20 cellular contexts compared by ENCODE assay signal in genomic region chr3:29899011-29899410, GRCh38.
DNase-seq lines count a peak whose midpoint lies in the region; ATAC-seq and TF ChIP-seq lines count a peak whose summit lies in the region.
"Had no signal": no experiment of that assay in that cellular context is flagged by ENCODE, and none has a peak within 500 bp of the region (broad histone marks: within the 10 kb centered on the region; RNA-seq: fewer than 3 reads in every experiment).

No MANE protein-coding gene starts in this region.

- no peaks in the 10 kb centered on the region for H3K27me3 ChIP-seq in SJSA1 (replicated peaks)
- no peaks in the 10 kb centered on the region for H3K27me3 ChIP-seq in stomach
- H3K27me3 ChIP-seq: BE2C, BLaER1 had no signal

- WGBS in stomach, 5 donors, result 79 to 95% (median 83%) methylated on average over 2 of the region's 2 CpGs

- H3K4me3 ChIP-seq in SJSA1 (no peak overlapping the region), fibroblast of villous mesenchyme (ENCODE audit: low read depth, low read length) (no peak overlapping the region), stomach (no peak overlapping the region)
- H3K4me3 ChIP-seq: A549, BLaER1, GM12878 had no signal

- no peak for ATAC-seq in activated CD4-positive, CD25-positive, alpha-beta regulatory T cell treated with anti-CD3 and anti-CD28 coated beads, Interleukin-2, amount 50 U/mL, for 24 hours
- ATAC-seq: A549, GM12878 had no signal

- H3K9me3 ChIP-seq in SJSA1 (replicated peaks), result no peaks in the 10 kb centered on the region
- H3K9me3 ChIP-seq in stomach, result no peaks in the 10 kb centered on the region
- H3K9me3 ChIP-seq: A549, BE2C, BLaER1 had no signal

- intact Hi-C loops in stomach (cut with DNase I; ENCODE audit: low total_unique reads), result no loop called here

- no peak for TF ChIP-seq POLR2A in stomach (IDR thresholded peaks at IDR 0.05)

- peaks cover 9% of the 10 kb centered on the region for H3K36me3 ChIP-seq in SJSA1
- no peaks in the 10 kb centered on the region for H3K36me3 ChIP-seq in stomach
- H3K36me3 ChIP-seq: BE2C, BLaER1 had no signal

- no peak for TF ChIP-seq CTCF in fibroblast of villous mesenchyme (IDR thresholded peaks at IDR 0.05; ENCODE audit: insufficient read depth, low read depth, low read length)
- no peak for TF ChIP-seq CTCF in stomach (IDR thresholded peaks at IDR 0.05)

- H3K27ac ChIP-seq in SJSA1 (0 out of 2 replicates have a peak overlapping the region, but pooled peaks have one; percentile 5), stomach (no peak overlapping the region)
- H3K27ac ChIP-seq: 22Rv1, A549, BLaER1 had no signal

- peak; percentile 9 for DNase-seq in AG08395 (ENCODE audit: low spot score)
- peak; percentile 28 for DNase-seq in EL
- DNase-seq in SJSA1 (ENCODE audit: low read depth in 1 of 2, low spot score in 2 of 2), result no peak
- peak; percentile 39 for DNase-seq in fibroblast of villous mesenchyme (ENCODE audit: low read depth)
- DNase-seq in stomach, result no peak
- no peak for DNase-seq in OCI-M1 (lab: John Stamatoyannopoulos, UW)
- DNase-seq in kidney tubule cell (ENCODE audit: low spot score), result no peak
- DNase-seq: BE2C; C1 segment of cervical spinal cord; CD4-positive, alpha-beta memory T cell; CD4-positive, CD25-positive, alpha-beta regulatory T cell; CD8-positive, alpha-beta memory T cell; COR-L47; DND-41; GDM1 had no signal

- H3K4me1 ChIP-seq in SJSA1 (replicated peaks) (peaks cover 21% of the 10 kb centered on the region), stomach (peaks cover 0 to 3% (median 0%) of the 10 kb centered on the region in 4 donors)
- H3K4me1 ChIP-seq: A549, BE2C, BLaER1 had no signal

- TF ChIP-seq EP300 in stomach (IDR thresholded peaks at IDR 0.05), result no peak

Comparison
In these comparisons a context has a peak if more than half of its experiments do, and no peak if none do; other contexts are left out.
1. DNase-seq: peak in AG08395 (single experiment), EL (single experiment) and fibroblast of villous mesenchyme (single experiment); none in SJSA1 (0 of 2), stomach (single experiment), OCI-M1 (single experiment) and kidney tubule cell (single experiment).